Comparison of ENCODE assay signal across 8 cellular contexts in genomic region chr13:40777166-40777956, GRCh38. TPM values are rescaled to one million over a fixed set of nuclear protein-coding genes. Genes with fewer than 3 reads are reported as not detected.
DNase-seq lines count a peak whose midpoint lies in the region; ATAC-seq and TF ChIP-seq lines count a peak whose summit lies in the region.

No MANE protein-coding gene starts in this region.

- TF ChIP-seq RAD21 in liver (IDR thresholded peaks at IDR 0.05): peak; percentile 83 to 85

- POLR2A ChIA-PET in AG04449 (lab: Yijun Ruan, JAX): no interaction called here

- H3K9ac ChIP-seq in liver (ENCODE audit: low read depth in 1 of 2, low read length in 2 of 2): peak overlapping the region in 1 of 2 donors; percentile 76
- H3K9ac ChIP-seq in subcutaneous abdominal adipose tissue (ENCODE audit: low read length in 5 of 5): peak overlapping the region in 2 of 5 donors; percentile 13 to 21

- 18% methylated on average over 8 of the region's 8 CpGs for WGBS in liver

- no peaks in the 10 kb centered on the region for H3K36me3 ChIP-seq in liver (ENCODE audit: control insufficient read depth in 4 of 4, insufficient read depth in 3 of 4, low read depth in 1 of 4, low read length in 3 of 4)
- no peaks in the 10 kb centered on the region for H3K36me3 ChIP-seq in subcutaneous abdominal adipose tissue (ENCODE audit: control insufficient read depth in 5 of 5, insufficient read depth in 5 of 5, low read length in 5 of 5)

- peak; percentile 82 for ATAC-seq in HG02759 (IDR thresholded peaks at IDR 0.05; ENCODE audit: unreplicated experiment)

- no peak overlapping the region for H3K27ac ChIP-seq in coronary artery
- peak overlapping the region; percentile 16 to 49 for H3K27ac ChIP-seq in liver (ENCODE audit: low read depth in 1 of 2, low read length in 2 of 2)
- no peak overlapping the region for H3K27ac ChIP-seq in subcutaneous abdominal adipose tissue (ENCODE audit: low read depth, low read length)

- H3K27me3 ChIP-seq in liver (ENCODE audit: control insufficient read depth in 4 of 4, insufficient read depth in 4 of 4, low read length in 3 of 4) (no peaks in the 10 kb centered on the region), subcutaneous abdominal adipose tissue (ENCODE audit: control insufficient read depth in 5 of 5, insufficient read depth in 4 of 5, low read length in 5 of 5) (no peaks in the 10 kb centered on the region)

- peaks cover 2 to 31% (median 9%) of the 10 kb centered on the region in 4 donors for H3K4me1 ChIP-seq in liver (ENCODE audit: control insufficient read depth in 4 of 4, insufficient read depth in 4 of 4, low read length in 3 of 4)
- H3K4me1 ChIP-seq in subcutaneous abdominal adipose tissue (ENCODE audit: control insufficient read depth in 5 of 5, insufficient read depth in 5 of 5, low read length in 5 of 5): peaks cover 0 to 12% (median 4%) of the 10 kb centered on the region in 5 donors

- TF ChIP-seq CTCF in AG04449 (IDR thresholded peaks at IDR 0.05; ENCODE audit: insufficient read depth, low read length, missing control alignments) (peak; percentile 33), GM13976 (IDR thresholded peaks at IDR 0.05; ENCODE audit: borderline replicate concordance, control extremely low read depth, extremely low read depth, insufficient read depth, missing control alignments) (peak; percentile 44), coronary artery (IDR thresholded peaks at IDR 0.05) (peak; percentile 59), liver (IDR thresholded peaks at IDR 0.05; ENCODE audit: low read depth, low read length, missing input control) (peak; percentile 54)

- DNase-seq in AG04449 (ENCODE audit: low read depth, low spot score) (no peak), GM13976 (ENCODE audit: low spot score) (peak; percentile 55), NAMALWA (ENCODE audit: low spot score) (peak; percentile 95), T follicular helper cell (ENCODE audit: low read depth) (peak; percentile 15), coronary artery (ENCODE audit: low spot score) (no peak)

- H3K9me3 ChIP-seq in liver (ENCODE audit: control insufficient read depth in 4 of 4, low read length in 3 of 4): no peaks in the 10 kb centered on the region
- no peaks in the 10 kb centered on the region for H3K9me3 ChIP-seq in subcutaneous abdominal adipose tissue (ENCODE audit: control insufficient read depth in 5 of 5, low read length in 5 of 5)

- H3K4me3 ChIP-seq in AG04449 (ENCODE audit: low read depth, low read length) (no peak overlapping the region), coronary artery (peak overlapping the region; percentile 43), liver (ENCODE audit: low read depth in 1 of 3, low read length in 3 of 3) (peak overlapping the region in 1 of 3 donors; percentile 38), subcutaneous abdominal adipose tissue (ENCODE audit: low read depth in 1 of 5, low read length in 5 of 5) (peak overlapping the region in 4 of 5 donors; percentile 36 to 59 (median 44))

- CTCF ChIA-PET in AG04449 (lab: Yijun Ruan, JAX): interaction anchor here (0.9 to 4.1 kb wide), 19 partner anchors 9 to 1161 kb away, joined by 3 to 25 read pairs (median 5); partner anchors contain the start of gene SLC25A15

- in situ Hi-C loops in GM13976 (cut with MboI; ENCODE audit: low sequenced_read_pairs, unreplicated experiment): loop anchor here (25.0 kb wide), 1 partner anchor 285 kb away; the partner anchor contains the start of gene WBP4

TF ChIP-seq in liver, 16 proteins besides CTCF, POLR2A, EP300 and RAD21:
- TF ChIP-seq HNF4A (conservative IDR thresholded peaks at IDR 0.05) (peak in 1 of 2 donors; percentile 38), FOXA2 (IDR thresholded peaks at IDR 0.05) (no peak), RXRA (IDR thresholded peaks at IDR 0.05) (peak in 1 of 2 donors; percentile 31), MAX (IDR thresholded peaks at IDR 0.05) (no peak), EGR1 (IDR thresholded peaks at IDR 0.05; ENCODE audit: low read depth in 2 of 2) (no peak)

RNA-seq across cellular contexts. Expression of gene MRPS31, which starts 6.4 kb away (rescaled TPM):
- 10 to 100 TPM; 13.4 to 15.8 TPM for total RNA-seq in liver
- polyA plus RNA-seq in liver: 10 to 100 TPM; 16.2 to 17.6 TPM

RNA-seq across cellular contexts. Expression of gene SLC25A15, which starts 12.1 kb away (rescaled TPM):
- 100 to 1,000 TPM in 1 of 2 donors, 10 to 100 TPM in 1; 29.3 to 106 TPM for total RNA-seq in liver
- polyA plus RNA-seq in liver: 10 to 100 TPM; 49.7 to 84.1 TPM

Comparison
In these comparisons a context has a peak if more than half of its experiments do, and no peak if none do; other contexts are left out.
1. DNase-seq: peak in GM13976 (single experiment), NAMALWA (single experiment) and T follicular helper cell (single experiment); none in AG04449 (single experiment) and coronary artery (single experiment).
2. H3K27ac ChIP-seq: peak in liver (2 of 2); none in coronary artery (0 of 2) and subcutaneous abdominal adipose tissue (single experiment).
3. Peak in every context shown above with its lines, with median percentiles within 50 percentile points of each other: CTCF ChIP-seq.